ENCODE assay signal across 34 cellular contexts in the genomic region with DNA sequence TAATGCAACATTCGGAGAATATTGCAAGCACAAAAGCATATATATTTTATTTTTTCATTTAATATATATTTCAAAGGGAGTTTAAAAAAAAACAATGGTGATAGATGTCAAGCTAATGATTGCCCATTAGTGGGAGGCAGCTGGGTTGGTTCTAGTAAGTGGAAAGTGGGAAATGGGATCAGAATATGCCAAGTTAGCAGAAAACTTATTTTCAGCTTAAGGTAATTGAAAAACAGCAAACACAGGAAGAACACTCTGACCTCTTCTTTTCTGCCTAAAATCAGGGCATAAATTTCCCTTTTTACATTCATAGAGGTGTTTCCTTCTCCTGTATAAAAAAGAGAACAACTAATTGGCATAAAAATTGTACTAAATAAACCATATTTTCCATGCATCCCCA.
"Had no signal": no experiment of that assay in that cellular context is flagged by ENCODE, and none has a peak within 500 bp of the region (broad histone marks: within the 10 kb centered on the region; RNA-seq: fewer than 3 reads in every experiment).

No MANE protein-coding gene starts in this region.

- H3K9me3 ChIP-seq: adrenal gland, ascending aorta, body of pancreas had no signal

- DNase-seq: activated effector memory CD4-positive, alpha-beta T cell treated with anti-CD3 and anti-CD28 coated beads, Interleukin-2, amount 50 U/mL, for 16 hours; activated effector memory CD4-positive, alpha-beta T cell treated with Interleukin-2 at 50 U/mL for 16 hours; activated gamma-delta T cell; activated gamma-delta T cell treated with Interleukin-2 at 50 U/mL for 16 hours; activated naive CD4-positive, alpha-beta T cell; activated naive CD4-positive, alpha-beta T cell treated with anti-CD3 and anti-CD28 coated beads for 36 hours; activated naive CD4-positive, alpha-beta T cell treated with anti-CD3 and anti-CD28 coated beads, Interleukin-2, amount 10 ng/mL, durations not matched to agents 7 days and 5 days; activated naive CD4-positive, alpha-beta T cell treated with anti-CD3 and anti-CD28 coated beads, Interleukin-2, amount 50 U/mL, for 16 hours; activated naive CD4-positive, alpha-beta T cell treated with Interleukin-2 at 50 U/mL for 16 hours; activated naive CD8-positive, alpha-beta T cell treated with anti-CD3 and anti-CD28 coated beads for 36 hours; activated naive CD8-positive, alpha-beta T cell treated with anti-CD3 and anti-CD28 coated beads, Interleukin-2, amount 10 ng/mL, durations not matched to agents 7 days and 5 days; activated naive CD8-positive, alpha-beta T cell treated with anti-CD3 and anti-CD28 coated beads, Interleukin-2, amount 50 U/mL, for 24 hours; activated T-cell treated with anti-CD3 and anti-CD28 coated beads, Interleukin-2, amount 50 U/mL, for 1 hour; activated T-cell treated with anti-CD3 and anti-CD28 coated beads, Interleukin-2, amount 50 U/mL, for 24 hours; activated T-cell treated with anti-CD3 and anti-CD28 coated beads, Interleukin-2, amount 50 U/mL, for 4 hours; activated T-cell treated with anti-CD3 and anti-CD28 coated beads, Interleukin-2, amount 50 U/mL, for 48 hours; activated T-cell treated with anti-CD3 and anti-CD28 coated beads, Interleukin-2, amount 50 U/mL, for 72 hours; adrenal gland; amniotic stem cell; amygdala; anterior cingulate cortex; aorta; body of pancreas; brain microvascular endothelial cell; caudate nucleus; central memory CD4-positive, alpha-beta T cell; cerebellar nuclear complex had no signal

- H3K36me3 ChIP-seq: adrenal gland, ascending aorta, brain microvascular endothelial cell, breast epithelium, cardiac muscle cell had no signal

- ATAC-seq: activated naive CD4-positive, alpha-beta T cell treated with anti-CD3 and anti-CD28 coated beads, Interleukin-2, amount 50 U/mL, for 72 hours; activated naive CD8-positive, alpha-beta T cell treated with anti-CD3 and anti-CD28 coated beads, Interleukin-2, amount 50 U/mL, for 24 hours; activated T-cell treated with anti-CD3 and anti-CD28 coated beads, Interleukin-2, amount 50 U/mL, for 4 hours; activated T-cell treated with anti-CD3 and anti-CD28 coated beads, Interleukin-2, amount 50 U/mL, for 72 hours; activated T-helper 17 cell treated with anti-CD3 and anti-CD28 coated beads, Interleukin-2, amount 50 U/mL, for 72 hours; body of pancreas had no signal

- H3K4me1 ChIP-seq: adrenal gland, ascending aorta, body of pancreas, breast epithelium had no signal

- H3K27me3 ChIP-seq: adrenal gland, ascending aorta, body of pancreas, brain microvascular endothelial cell, breast epithelium, cardiac muscle cell had no signal

- FAIRE-seq: astrocyte, bronchial epithelial cell had no signal

- H3K27ac ChIP-seq: adrenal gland, ascending aorta, body of pancreas, brain microvascular endothelial cell, breast epithelium, cardiac muscle cell had no signal

- H3K4me3 ChIP-seq: adrenal gland, ascending aorta, body of pancreas, breast epithelium, cardiac muscle cell had no signal
